In the genomic region with DNA sequence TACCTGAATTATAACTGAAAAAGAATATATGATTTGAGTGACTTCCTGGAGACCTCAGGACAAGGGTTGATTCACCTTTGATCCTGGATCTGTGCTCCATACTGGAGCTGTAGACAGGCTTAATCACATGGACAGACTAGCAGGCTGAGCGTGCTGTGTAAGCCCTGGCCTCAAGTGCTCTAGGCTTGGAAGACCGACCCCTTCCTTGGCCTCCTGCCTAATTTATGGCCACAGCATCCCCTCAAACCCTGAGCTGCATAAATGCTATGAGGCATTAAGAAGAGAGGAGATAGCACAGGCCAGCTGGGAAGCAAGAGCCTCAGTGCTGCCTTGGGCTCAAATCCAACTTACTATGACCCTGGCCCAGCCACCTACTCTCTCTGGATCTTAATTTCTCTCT, we compare ENCODE assay signal across 18 cellular contexts.
DNase-seq lines count a peak whose midpoint lies in the region; ATAC-seq, FAIRE-seq and TF ChIP-seq lines count a peak whose summit lies in the region.
"Had no signal": no experiment of that assay in that cellular context is flagged by ENCODE, and none has a peak within 500 bp of the region (broad histone marks: within the 10 kb centered on the region; RNA-seq: fewer than 3 reads in every experiment).

No MANE protein-coding gene starts in this region.

- H3K27ac Mint-ChIP-seq in brain: peak overlapping the region; percentile 11 to 91 (median 26)
- H3K27ac Mint-ChIP-seq: B cell; CD4-positive, alpha-beta memory T cell; H9; IgD-negative memory B cell had no signal

- H3K4me3 ChIP-seq in dorsolateral prefrontal cortex: no peak overlapping the region

- H3K27me3 Mint-ChIP-seq in brain: peaks cover 11% of the 10 kb centered on the region

- no peak overlapping the region for H3K27ac ChIP-seq in dorsolateral prefrontal cortex
- H3K27ac ChIP-seq: C4-2B had no signal

- TF ChIP-seq CTCF in brain (conservative IDR thresholded peaks at IDR 0.05) (no peak), dorsolateral prefrontal cortex (IDR thresholded peaks at IDR 0.05 in 54 of 56, conservative IDR thresholded peaks at IDR 0.05 in 2 of 56; ENCODE audit: low read depth in 1 of 56, partially characterized antibody in 56 of 56) (no peak)

- ATAC-seq in HG02678 (IDR thresholded peaks at IDR 0.05; ENCODE audit: unreplicated experiment): no peak

- DNase-seq in COR-L47 (lab: John Stamatoyannopoulos, UW) (peak; percentile 51), NCI-H1092 treated with DMSO at 0.1 percent for 48 hours (lab: John Stamatoyannopoulos, UW) (peak; percentile 99), NCI-H82 (lab: John Stamatoyannopoulos, UW) (peak; percentile 68), dorsolateral prefrontal cortex (no peak), HTR-8/SVneo (ENCODE audit: insufficient read length, low spot score) (no peak), AG08396 (ENCODE audit: low spot score) (no peak)
- DNase-seq: ACHN; CD4-positive, alpha-beta memory T cell; DMS153; GF-D8; GOT3; H9 had no signal

- peaks cover 28% of the 10 kb centered on the region for H3K4me1 Mint-ChIP-seq in brain
- H3K4me1 Mint-ChIP-seq: B cell; CD4-positive, alpha-beta memory T cell; IgD-negative memory B cell had no signal

- no peaks in the 10 kb centered on the region for H3K36me3 Mint-ChIP-seq in brain
- H3K36me3 Mint-ChIP-seq: CD4-positive, alpha-beta memory T cell; IgD-negative memory B cell had no signal

- intact Hi-C loops in dorsolateral prefrontal cortex (cut with DNase I): no loop called here

- peaks cover 0 to 10% (median 0%) of the 10 kb centered on the region in 45 donors for H3K27me3 ChIP-seq in dorsolateral prefrontal cortex

- H3K9me3 Mint-ChIP-seq in brain: peaks cover 0 to under 1% (median 0%) of the 10 kb centered on the region in 5 experiments
- H3K9me3 Mint-ChIP-seq: H9 had no signal

- FAIRE-seq in HTR-8/SVneo (lab: Jason Lieb, UNC): no peak
- FAIRE-seq: D721Med had no signal

- no peak overlapping the region for H3K4me3 Mint-ChIP-seq in brain
- H3K4me3 Mint-ChIP-seq: B cell; CD4-positive, alpha-beta memory T cell; H9; IgD-negative memory B cell had no signal

Comparison
In these comparisons a context has a peak if more than half of its experiments do, and no peak if none do; other contexts are left out.
1. DNase-seq: peak in COR-L47 (single experiment), NCI-H1092 treated with DMSO at 0.1 percent for 48 hours (single experiment) and NCI-H82 (single experiment); none in dorsolateral prefrontal cortex (0 of 10), HTR-8/SVneo (single experiment) and AG08396 (single experiment).